In genomic region chr2:72220170-72220569, GRCh38 we compare ENCODE assay signal across 15 cellular contexts.
A peak's percentile ranks its signal among the peaks of the same experiment; 100 is the strongest.
DNase-seq lines count a peak whose midpoint lies in the region; ATAC-seq and TF ChIP-seq lines count a peak whose summit lies in the region.
"Had no signal": no experiment of that assay in that cellular context is flagged by ENCODE, and none has a peak within 500 bp of the region (broad histone marks: within the 10 kb centered on the region; RNA-seq: fewer than 3 reads in every experiment).

No MANE protein-coding gene starts in this region.

- intact Hi-C loops in PC-3 (cut with micrococcal nuclease) = no loop called here

- H3K27me3 Mint-ChIP-seq in GM23338 (ENCODE audit: insufficient read depth, low read depth, poor library complexity) = no peaks in the 10 kb centered on the region
- H3K27me3 Mint-ChIP-seq: IgD-negative memory B cell had no signal

- H3K4me3 Mint-ChIP-seq in GM23338 = no peak overlapping the region
- H3K4me3 Mint-ChIP-seq: IgD-negative memory B cell; T-helper 1 cell treated with Interleukin-12 subunit alpha and Interleukin-12 subunit beta and Interleukin-4 antibody, amounts not matched to agents 30 μg/mL and 1 μg/mL, for 36 hours had no signal

- H3K79me2 ChIP-seq in GM23338 (replicated peaks; ENCODE audit: insufficient read depth) = no peaks in the 10 kb centered on the region
- no peaks in the 10 kb centered on the region for H3K79me2 ChIP-seq in PC-3 (ENCODE audit: low read length)

- no peaks in the 10 kb centered on the region for H3K27me3 ChIP-seq in BE2C
- H3K27me3 ChIP-seq in GM23338 (ENCODE audit: insufficient read depth) = no peaks in the 10 kb centered on the region
- H3K27me3 ChIP-seq in PC-3 (ENCODE audit: low read length) = no peaks in the 10 kb centered on the region
- H3K27me3 ChIP-seq: esophagus squamous epithelium had no signal

- peaks cover 11% of the 10 kb centered on the region; the same call in 2 of the 3 replicates for H3K4me1 Mint-ChIP-seq in GM23338
- H3K4me1 Mint-ChIP-seq: IgD-negative memory B cell had no signal

- H2AFZ ChIP-seq in GM23338 (no peak overlapping the region), PC-3 (ENCODE audit: low read length) (no peak overlapping the region)

- H3K4me1 ChIP-seq in BE2C (no peaks in the 10 kb centered on the region), GM23338 (ENCODE audit: insufficient read depth) (peaks cover 6% of the 10 kb centered on the region), PC-3 (ENCODE audit: insufficient read depth, low read length) (peaks cover 6% of the 10 kb centered on the region; the same call in 1 of the 2 replicates)

- no peak overlapping the region for H3K4me2 ChIP-seq in GM23338
- no peak overlapping the region for H3K4me2 ChIP-seq in PC-3 (ENCODE audit: low read length)

- H4K20me1 ChIP-seq in GM23338 (replicated peaks; ENCODE audit: insufficient read depth) (no peaks in the 10 kb centered on the region), PC-3 (ENCODE audit: low read length) (no peaks in the 10 kb centered on the region)

- peak; percentile 14 for DNase-seq in BE2C
- peak; percentile 90 for DNase-seq in GM23338 (ENCODE audit: low spot score)
- peak; percentile 37 for DNase-seq in PC-3
- no peak for DNase-seq in fibroblast of the aortic adventitia (ENCODE audit: low read depth)
- DNase-seq in activated naive CD4-positive, alpha-beta T cell treated with Interleukin-2 at 50 U/mL for 16 hours = no peak
- DNase-seq: DMS79; esophagus squamous epithelium; GOT3; mucosa of descending colon; stimulated activated CD4-positive, alpha-beta T cell treated with anti-CD3 and anti-CD28 coated beads, Interleukin-4, amount 100 ng/mL, for 24 hours had no signal

- H3K4me3 ChIP-seq in BE2C (ENCODE audit: low read depth, low read length) = no peak overlapping the region
- H3K4me3 ChIP-seq in GM23338 = no peak overlapping the region
- H3K4me3 ChIP-seq in PC-3 (ENCODE audit: low read length) = no peak overlapping the region
- H3K4me3 ChIP-seq in fibroblast of the aortic adventitia (ENCODE audit: low read depth, low read length) = no peak overlapping the region
- H3K4me3 ChIP-seq: esophagus squamous epithelium, mucosa of descending colon had no signal

- H3F3A ChIP-seq in GM23338 (replicated peaks; ENCODE audit: low read depth) (no peaks in the 10 kb centered on the region), PC-3 (ENCODE audit: low read length, unreplicated experiment) (no peaks in the 10 kb centered on the region)

- H3K9ac ChIP-seq in PC-3 (ENCODE audit: low read length) = no peak overlapping the region

- CTCF ChIA-PET in PC-3 (lab: Charles Lee) = no interaction called here

- H3K36me3 Mint-ChIP-seq in GM23338 (ENCODE audit: low read depth) = no peaks in the 10 kb centered on the region

- POLR2A ChIA-PET in PC-3 (lab: Charles Lee; ENCODE audit: unreplicated experiment) = no interaction called here

- ATAC-seq in GM23338 = peak; percentile 100
- ATAC-seq in PC-3 = peak; percentile 37; the same call in 1 of the 2 replicates
- ATAC-seq in GM21381 (IDR thresholded peaks at IDR 0.05; ENCODE audit: unreplicated experiment) = no peak
- no peak for ATAC-seq in GM21576 (IDR thresholded peaks at IDR 0.05; ENCODE audit: unreplicated experiment)
- ATAC-seq in GM19467 (IDR thresholded peaks at IDR 0.05; ENCODE audit: unreplicated experiment) = no peak
- ATAC-seq: mucosa of descending colon had no signal

- no peaks in the 10 kb centered on the region for H3K9me3 Mint-ChIP-seq in GM23338
- H3K9me3 Mint-ChIP-seq: T-helper 1 cell treated with Interleukin-12 subunit alpha and Interleukin-12 subunit beta and Interleukin-4 antibody, amounts not matched to agents 30 μg/mL and 1 μg/mL, for 36 hours had no signal

- H3K27ac ChIP-seq in GM23338 (ENCODE audit: low read depth) = no peak overlapping the region
- H3K27ac ChIP-seq in PC-3 (ENCODE audit: low read length) = no peak overlapping the region

- peaks cover 7% of the 10 kb centered on the region; the same call in 1 of the 2 replicates for H3K9me2 ChIP-seq in GM23338 (ENCODE audit: insufficient read depth)
- no peaks in the 10 kb centered on the region for H3K9me2 ChIP-seq in PC-3 (replicated peaks; ENCODE audit: low read length)

- TF ChIP-seq CTCF in BE2C (IDR thresholded peaks at IDR 0.05; ENCODE audit: low read depth, low read length) (peak; percentile 34), GM23338 (conservative IDR thresholded peaks at IDR 0.05; ENCODE audit: low read depth in 2 of 2) (peak; percentile 58 to 71), PC-3 (conservative IDR thresholded peaks at IDR 0.05; ENCODE audit: low read depth, low read length) (peak; percentile 54), fibroblast of the aortic adventitia (IDR thresholded peaks at IDR 0.05; ENCODE audit: insufficient read depth, low read length) (peak; percentile 24)

- H3K9me3 ChIP-seq in BE2C (no peaks in the 10 kb centered on the region), PC-3 (ENCODE audit: low read length) (no peaks in the 10 kb centered on the region)
- H3K9me3 ChIP-seq: esophagus squamous epithelium, mucosa of descending colon had no signal

- H3K36me3 ChIP-seq in BE2C (no peaks in the 10 kb centered on the region), GM23338 (ENCODE audit: insufficient read depth) (no peaks in the 10 kb centered on the region), PC-3 (ENCODE audit: low read depth, low read length) (no peaks in the 10 kb centered on the region)
- H3K36me3 ChIP-seq: esophagus squamous epithelium had no signal

- no TSS peak for BruUV-seq in PC-3 (replicated peaks; lab: Mats Ljungman, UMichigan)

- H3K27ac Mint-ChIP-seq in GM23338 = no peak overlapping the region
- H3K27ac Mint-ChIP-seq: IgD-negative memory B cell; T-helper 1 cell treated with Interleukin-12 subunit alpha and Interleukin-12 subunit beta and Interleukin-4 antibody, amounts not matched to agents 30 μg/mL and 1 μg/mL, for 36 hours had no signal

TF ChIP-seq in GM23338, 12 proteins besides CTCF, POLR2A, EP300 and RAD21 (continues in another document):
- TF ChIP-seq ETS1 (IDR thresholded peaks at IDR 0.05) = no peak
- TF ChIP-seq REST (IDR thresholded peaks at IDR 0.05; ENCODE audit: unreplicated experiment) = no peak
- no peak for TF ChIP-seq POLR2AphosphoS5 (IDR thresholded peaks at IDR 0.05; ENCODE audit: low read depth)
- TF ChIP-seq ZNF331 (CRISPR knock-in tag; IDR thresholded peaks at IDR 0.05; ENCODE audit: low read depth) = no peak
- TF ChIP-seq NANOG (IDR thresholded peaks at IDR 0.05; ENCODE audit: borderline replicate concordance) = no peak

Comparison
In these comparisons a context has a peak if more than half of its experiments do, and no peak if none do; other contexts are left out.
1. DNase-seq: peak in BE2C (single experiment), GM23338 (single experiment) and PC-3 (single experiment); none in fibroblast of the aortic adventitia (single experiment) and activated naive CD4-positive, alpha-beta T cell treated with Interleukin-2 at 50 U/mL for 16 hours (single experiment).
2. ATAC-seq: peak in GM23338 (single experiment) and PC-3 (single experiment); none in GM21381 (single experiment), GM21576 (single experiment) and GM19467 (single experiment).
3. Peak in every context shown above with its lines, with median percentiles within 50 percentile points of each other: CTCF ChIP-seq.